Comparison of ENCODE assay signal across 21 cellular contexts in genomic region chr2:159640176-159640575, GRCh38. TPM values are rescaled to one million over a fixed set of nuclear protein-coding genes. Genes with fewer than 3 reads are reported as not detected.
DNase-seq lines count a peak whose midpoint lies in the region; FAIRE-seq and TF ChIP-seq lines count a peak whose summit lies in the region.
"Had no signal": no experiment of that assay in that cellular context is flagged by ENCODE, and none has a peak within 500 bp of the region (broad histone marks: within the 10 kb centered on the region; RNA-seq: fewer than 3 reads in every experiment).

No MANE protein-coding gene starts in this region.

- no peak overlapping the region for H2BK5ac ChIP-seq in mesenchymal stem cell (ENCODE audit: low read depth, low read length, poor library complexity, severe bottlenecking)

- no peak overlapping the region for H2BK12ac ChIP-seq in mesenchymal stem cell (ENCODE audit: low read length in 2 of 2)

- no peak overlapping the region for H3K14ac ChIP-seq in mesenchymal stem cell (ENCODE audit: low read length in 2 of 2)

- H3K9ac ChIP-seq in mesenchymal stem cell (ENCODE audit: low read length) (no peak overlapping the region), endodermal cell (ENCODE audit: extremely low read depth, low read length, poor library complexity, severe bottlenecking) (no peak overlapping the region)
- H3K9ac ChIP-seq: SK-N-SH had no signal

- FAIRE-seq in bronchial epithelial cell (lab: Jason Lieb, UNC), result no peak

- no peak overlapping the region for H2AFZ ChIP-seq in mesenchymal stem cell (ENCODE audit: low read depth, low read length)

- no peak overlapping the region for H2BK120ac ChIP-seq in mesenchymal stem cell (ENCODE audit: low read depth, low read length)

- no peak overlapping the region for H4K91ac ChIP-seq in mesenchymal stem cell (ENCODE audit: low read length)

- no peak for TF ChIP-seq CTCF in bronchial epithelial cell (IDR thresholded peaks at IDR 0.05; ENCODE audit: insufficient read depth, low read length, severe bottlenecking)
- no peak for TF ChIP-seq CTCF in fibroblast of villous mesenchyme (IDR thresholded peaks at IDR 0.05; ENCODE audit: insufficient read depth, low read depth, low read length)
- no peak for TF ChIP-seq CTCF in endodermal cell (conservative IDR thresholded peaks at IDR 0.05)

- H3K27me3 ChIP-seq in bronchial epithelial cell (ENCODE audit: control insufficient read depth, insufficient read depth, low read length) (no peaks in the 10 kb centered on the region), mesenchymal stem cell (ENCODE audit: control insufficient read depth in 1 of 2, insufficient read depth in 1 of 2, low read length in 2 of 2) (no peaks in the 10 kb centered on the region), endodermal cell (ENCODE audit: control insufficient read depth, insufficient read depth, low read length, poor library complexity, severe bottlenecking) (no peaks in the 10 kb centered on the region)
- H3K27me3 ChIP-seq: BE2C, Peyer's patch had no signal

- H4K8ac ChIP-seq in mesenchymal stem cell (ENCODE audit: low read length), result no peak overlapping the region

- no peaks in the 10 kb centered on the region for H3K36me3 ChIP-seq in bronchial epithelial cell (ENCODE audit: control insufficient read depth, insufficient read depth, low read length)
- no peaks in the 10 kb centered on the region for H3K36me3 ChIP-seq in mesenchymal stem cell (ENCODE audit: control insufficient read depth in 1 of 2, insufficient read depth in 2 of 2, low read depth in 1 of 2, low read length in 2 of 2)
- no peaks in the 10 kb centered on the region for H3K36me3 ChIP-seq in endodermal cell (ENCODE audit: control insufficient read depth, insufficient read depth, low read length)
- H3K36me3 ChIP-seq: BE2C, HAP-1, Peyer's patch had no signal

- no peaks in the 10 kb centered on the region for H3K27me3 Mint-ChIP-seq in endodermal cell (ENCODE audit: insufficient read depth)

- H3K4me3 ChIP-seq in bronchial epithelial cell (ENCODE audit: low read depth, low read length), result no peak overlapping the region
- no peak overlapping the region for H3K4me3 ChIP-seq in fibroblast of villous mesenchyme (ENCODE audit: low read depth, low read length)
- H3K4me3 ChIP-seq in mesenchymal stem cell (ENCODE audit: insufficient read depth in 1 of 2, low read depth in 1 of 2, low read length in 2 of 2), result no peak overlapping the region
- no peak overlapping the region for H3K4me3 ChIP-seq in endodermal cell (ENCODE audit: low read length)
- H3K4me3 ChIP-seq: HAP-1, Peyer's patch had no signal

- peaks cover 5% of the 10 kb centered on the region for H3K79me1 ChIP-seq in mesenchymal stem cell (replicated peaks; ENCODE audit: low read length, poor library complexity, severe bottlenecking)

- DNase-seq in DMS53 (lab: John Stamatoyannopoulos, UW) (peak; percentile 7), DMS53 treated with DMSO at 0.1 percent for 48 hours (lab: John Stamatoyannopoulos, UW; ENCODE audit: unreplicated experiment) (no peak), bronchial epithelial cell (ENCODE audit: low read depth) (peak; percentile 25), fibroblast of villous mesenchyme (ENCODE audit: low read depth) (peak; percentile 28), mesenchymal stem cell (no peak), endodermal cell (no peak)
- DNase-seq in activated CD8-positive, alpha-beta memory T cell treated with anti-CD3 and anti-CD28 coated beads for 24 hours, result no peak
- DNase-seq: BE2C, Calu3, GOT3, IMR-90, KG1, MM.1S, NCI-H2029, NCI-H526 treated with DMSO at 0.1 percent for 48 hours, Peyer's patch, SIG-M5, SK-N-SH had no signal

- no peak overlapping the region for H3K4me3 Mint-ChIP-seq in endodermal cell
- H3K4me3 Mint-ChIP-seq: CD14-positive monocyte had no signal

- H3K4ac ChIP-seq in mesenchymal stem cell (ENCODE audit: low read depth in 1 of 2, low read length in 2 of 2), result no peak overlapping the region

- WGBS in mesenchymal stem cell, result 94% methylated on average over 1 of the region's 1 CpG
- WGBS in endodermal cell (ENCODE audit: insufficient coverage in 1 of 2, insufficient read length in 1 of 2), 2 experiments, result 95% methylated on average over 1 of the region's 1 CpG; no CpG with 5 or more reads in 1 of the 2 experiments

- no peak overlapping the region for H3K23ac ChIP-seq in mesenchymal stem cell (ENCODE audit: low read length in 2 of 2)

- H3K9me3 ChIP-seq in mesenchymal stem cell (ENCODE audit: control insufficient read depth, low read length) (no peaks in the 10 kb centered on the region), endodermal cell (ENCODE audit: control insufficient read depth, low read length) (peaks cover 5% of the 10 kb centered on the region)
- H3K9me3 ChIP-seq: BE2C, HAP-1, Peyer's patch had no signal

- H3K27ac ChIP-seq in mesenchymal stem cell (ENCODE audit: low read length, poor library complexity, severe bottlenecking) (no peak overlapping the region), endodermal cell (ENCODE audit: low read depth, low read length) (no peak overlapping the region)
- H3K27ac ChIP-seq: 22Rv1, Peyer's patch had no signal

- peaks cover 7% of the 10 kb centered on the region for H3K4me1 Mint-ChIP-seq in endodermal cell

- H3K18ac ChIP-seq in mesenchymal stem cell (ENCODE audit: low read depth in 1 of 2, low read length in 2 of 2), result no peak overlapping the region

- H3K36me3 Mint-ChIP-seq in endodermal cell (ENCODE audit: low read depth), result peaks cover under 1% of the 10 kb centered on the region

- no peak overlapping the region for H2AK5ac ChIP-seq in mesenchymal stem cell (ENCODE audit: low read length, severe bottlenecking)

- H2BK15ac ChIP-seq in mesenchymal stem cell (ENCODE audit: low read depth, poor library complexity, severe bottlenecking), result no peak overlapping the region

- H3K4me2 ChIP-seq in mesenchymal stem cell (ENCODE audit: low read length, poor library complexity, severe bottlenecking), result no peak overlapping the region
- H3K4me2 ChIP-seq: SK-N-SH had no signal

- H3K4me1 ChIP-seq in mesenchymal stem cell (ENCODE audit: control insufficient read depth, insufficient read depth, low read depth, low read length), result peaks cover 3% of the 10 kb centered on the region
- no peaks in the 10 kb centered on the region for H3K4me1 ChIP-seq in endodermal cell (ENCODE audit: control insufficient read depth, insufficient read depth, low read length)
- H3K4me1 ChIP-seq: BE2C, HAP-1, Peyer's patch had no signal

- H3K27ac Mint-ChIP-seq in endodermal cell, result no peak overlapping the region
- H3K27ac Mint-ChIP-seq: CD14-positive monocyte had no signal

- peaks cover 19% of the 10 kb centered on the region for H3K9me3 Mint-ChIP-seq in endodermal cell

RNA-seq across cellular contexts. Expression of gene BAZ2B, which starts 23.8 kb away (rescaled TPM):
- 37.4 and 51.0 TPM in 2 replicates for total RNA-seq in bronchial epithelial cell
- 49.9 and 63.5 TPM in 2 replicates for total RNA-seq in fibroblast of villous mesenchyme
- polyA plus RNA-seq in mesenchymal stem cell (2013, experiment 1 of 2), result 20.0 TPM
- 21.3 TPM for polyA plus RNA-seq in mesenchymal stem cell (2013, experiment 2 of 2)
- total RNA-seq in endodermal cell, result 10 to 100 TPM; 53.1 to 64.1 TPM
- polyA plus RNA-seq in endodermal cell (2013, experiment 1 of 2), result 37.9 TPM
- polyA plus RNA-seq in endodermal cell (2013, experiment 2 of 2), result 42.3 TPM

Comparison
In these comparisons a context has a peak if more than half of its experiments do, and no peak if none do; other contexts are left out.
1. DNase-seq: peak in DMS53 (single experiment), bronchial epithelial cell (single experiment) and fibroblast of villous mesenchyme (single experiment); none in DMS53 treated with DMSO at 0.1 percent for 48 hours (single experiment), mesenchymal stem cell (single experiment), endodermal cell (single experiment) and activated CD8-positive, alpha-beta memory T cell treated with anti-CD3 and anti-CD28 coated beads for 24 hours (single experiment).